ENCODE assay signal across 25 cellular contexts in the genomic region with DNA sequence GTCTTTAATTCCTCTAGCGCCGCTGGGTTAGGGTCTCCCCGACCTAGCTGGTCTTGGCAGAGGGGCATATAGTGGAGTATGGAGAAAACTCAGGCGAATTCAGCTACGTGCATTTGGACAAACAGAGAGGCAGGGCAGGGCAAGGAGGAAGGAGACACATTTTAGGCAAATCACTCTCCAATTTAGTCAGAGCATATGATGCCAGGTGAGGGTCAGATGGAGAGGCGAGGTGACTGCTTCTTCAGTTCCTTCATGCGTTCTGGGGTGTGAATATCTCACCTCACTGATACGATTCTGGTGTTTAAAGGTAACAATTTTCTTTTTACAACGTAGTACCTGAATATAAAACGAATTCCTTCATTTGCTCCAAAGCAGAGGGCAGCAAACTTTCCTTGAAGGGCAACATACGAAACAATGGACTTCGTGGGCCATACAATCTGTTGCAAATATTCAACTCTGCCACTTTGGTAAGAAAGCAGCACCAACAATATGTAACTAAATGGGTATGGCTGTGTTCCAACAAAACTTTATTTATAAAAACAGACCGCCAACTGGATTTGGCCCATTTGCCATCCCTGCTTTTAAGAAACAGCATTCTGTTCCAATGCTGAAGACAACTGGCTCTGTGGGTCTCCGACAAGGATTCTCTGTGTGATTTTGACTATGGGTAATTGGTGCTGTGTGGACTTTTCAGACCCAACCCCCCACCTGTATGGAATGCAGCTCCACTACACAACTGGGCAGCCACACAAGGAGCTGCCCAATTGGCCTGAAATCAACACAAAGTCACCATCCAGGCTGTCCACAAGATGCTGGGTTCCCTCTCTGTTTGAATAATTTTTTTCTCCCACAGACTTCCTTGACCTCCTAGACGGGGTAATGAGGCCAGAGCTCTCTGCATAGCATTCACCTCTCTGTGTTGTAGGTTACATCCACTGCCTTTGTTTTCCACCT. TPM values are rescaled to one million over a fixed set of nuclear protein-coding genes. Genes with fewer than 3 reads are reported as not detected.
DNase-seq lines count a peak whose midpoint lies in the region; ATAC-seq and TF ChIP-seq lines count a peak whose summit lies in the region.
"Had no signal": no experiment of that assay in that cellular context is flagged by ENCODE, and none has a peak within 500 bp of the region (broad histone marks: within the 10 kb centered on the region; RNA-seq: fewer than 3 reads in every experiment).

No MANE protein-coding gene starts in this region.

- peak overlapping the region; percentile 92 for H3K27ac Mint-ChIP-seq in T-helper 17 cell
- peak overlapping the region; percentile 57 to 80 for H3K27ac Mint-ChIP-seq in natural killer cell treated with Interleukin-12 subunit alpha and Interleukin-12 subunit beta and Interleukin-15 and Interleukin-18, amount 100 ng/mL, for 72 hours
- H3K27ac Mint-ChIP-seq: activated naive CD8-positive, alpha-beta T cell treated with anti-CD3 and anti-CD28 coated beads, Interleukin-2, amount 50 U/mL, for 24 hours; activated T-helper 2 cell treated with anti-CD3 and anti-CD28 coated beads, Interferon-gamma antibody, Interleukin-2, Interleukin-4, amounts not matched to agents 10 μg/mL and 5 μg/mL and 100 μg/mL, durations not matched to agents 14 hours and 24 hours and 36 hours; GM23338; mesothelial cell of epicardium had no signal

- peak overlapping the region; percentile 47 for H3K4me3 Mint-ChIP-seq in T-helper 17 cell
- no peak overlapping the region for H3K4me3 Mint-ChIP-seq in natural killer cell treated with Interleukin-12 subunit alpha and Interleukin-12 subunit beta and Interleukin-15 and Interleukin-18, amount 100 ng/mL, for 72 hours
- H3K4me3 Mint-ChIP-seq in activated T-cell treated with anti-CD3 and anti-CD28 coated beads, Interleukin-2, amount 50 U/mL, for 4 hours = no peak overlapping the region
- H3K4me3 Mint-ChIP-seq: activated naive CD8-positive, alpha-beta T cell treated with anti-CD3 and anti-CD28 coated beads, Interleukin-2, amount 50 U/mL, for 24 hours; dendritic cell treated with granulocyte-macrophage colony-stimulating factor and Interleukin-4, amounts not matched to agents 40 ng/mL and 50 ng/mL, for 4 days; GM23338; mesothelial cell of epicardium had no signal

- H3K4me1 Mint-ChIP-seq in T-helper 17 cell = peaks cover 63% of the 10 kb centered on the region
- peaks cover 45 to 52% of the 10 kb centered on the region in 2 donors for H3K4me1 Mint-ChIP-seq in natural killer cell treated with Interleukin-12 subunit alpha and Interleukin-12 subunit beta and Interleukin-15 and Interleukin-18, amount 100 ng/mL, for 72 hours (ENCODE audit: low read depth in 2 of 2)
- H3K4me1 Mint-ChIP-seq in activated T-cell treated with anti-CD3 and anti-CD28 coated beads, Interleukin-2, amount 50 U/mL, for 4 hours (ENCODE audit: low read depth) = peaks cover 68% of the 10 kb centered on the region

- DNase-seq in GM10248 (ENCODE audit: extremely low spot score) (peak; percentile 54), T-helper 17 cell (no peak), occipital lobe (lab: John Stamatoyannopoulos, UW) (no peak), LoVo (ENCODE audit: low spot score) (no peak), T1000 (lab: John Stamatoyannopoulos, UW) (no peak)
- no peak for DNase-seq in natural killer cell treated with Interleukin-12 subunit alpha and Interleukin-12 subunit beta and Interleukin-15 and Interleukin-18, amount 100 ng/mL, for 72 hours (ENCODE audit: low spot score)
- no peak for DNase-seq in activated T-cell treated with anti-CD3 and anti-CD28 coated beads, Interleukin-2, amount 50 U/mL, for 4 hours
- DNase-seq: activated CD8-positive, alpha-beta memory T cell treated with anti-CD3 and anti-CD28 coated beads for 24 hours; activated naive CD8-positive, alpha-beta T cell treated with anti-CD3 and anti-CD28 coated beads, Interleukin-2, amount 50 U/mL, for 24 hours; DND-41; foreskin keratinocyte; KG1; left cardiac atrium; NCI-H1092 treated with DMSO at 0.1 percent for 48 hours; NCI-H526; OCI-M1; right cardiac atrium; SJCRH30; stimulated activated CD4-positive, alpha-beta T cell treated with anti-CD3 and anti-CD28 coated beads, Interleukin-15, amount 100 ng/mL, for 24 hours had no signal

- H3K27me3 Mint-ChIP-seq in T-helper 17 cell = no peaks in the 10 kb centered on the region
- no peaks in the 10 kb centered on the region for H3K27me3 Mint-ChIP-seq in natural killer cell treated with Interleukin-12 subunit alpha and Interleukin-12 subunit beta and Interleukin-15 and Interleukin-18, amount 100 ng/mL, for 72 hours
- H3K27me3 Mint-ChIP-seq in activated T-cell treated with anti-CD3 and anti-CD28 coated beads, Interleukin-2, amount 50 U/mL, for 4 hours (ENCODE audit: low read depth) = no peaks in the 10 kb centered on the region
- H3K27me3 Mint-ChIP-seq: activated naive CD8-positive, alpha-beta T cell treated with anti-CD3 and anti-CD28 coated beads, Interleukin-2, amount 50 U/mL, for 24 hours; dendritic cell treated with granulocyte-macrophage colony-stimulating factor and Interleukin-4, amounts not matched to agents 40 ng/mL and 50 ng/mL, for 4 days had no signal

- CTCF ChIA-PET in GM10248 (lab: Yijun Ruan, JAX) = interaction anchor here (1.6 kb wide), 1 partner anchor 8 kb away, joined by 5 read pairs; no protein-coding TSS in a partner anchor

- H3K9me3 ChIP-seq in T-helper 17 cell (ENCODE audit: control insufficient read depth, low read length, poor library complexity, severe bottlenecking) = no peaks in the 10 kb centered on the region
- H3K9me3 ChIP-seq: SJCRH30 had no signal

- no peaks in the 10 kb centered on the region for H3K36me3 Mint-ChIP-seq in T-helper 17 cell (ENCODE audit: low read depth)
- no peaks in the 10 kb centered on the region for H3K36me3 Mint-ChIP-seq in natural killer cell treated with Interleukin-12 subunit alpha and Interleukin-12 subunit beta and Interleukin-15 and Interleukin-18, amount 100 ng/mL, for 72 hours
- peaks cover 8% of the 10 kb centered on the region for H3K36me3 Mint-ChIP-seq in activated T-cell treated with anti-CD3 and anti-CD28 coated beads, Interleukin-2, amount 50 U/mL, for 4 hours (ENCODE audit: insufficient read depth)
- H3K36me3 Mint-ChIP-seq: mesothelial cell of epicardium had no signal

- ATAC-seq in GM21529 (IDR thresholded peaks at IDR 0.05; ENCODE audit: unreplicated experiment) (peak; percentile 65), T-helper 17 cell (no peak)
- ATAC-seq in natural killer cell treated with Interleukin-12 subunit alpha and Interleukin-12 subunit beta and Interleukin-15 and Interleukin-18, amount 100 ng/mL, for 72 hours = no peak
- ATAC-seq in activated T-cell treated with anti-CD3 and anti-CD28 coated beads, Interleukin-2, amount 50 U/mL, for 4 hours = no peak
- ATAC-seq: activated CD4-positive, CD25-positive, alpha-beta regulatory T cell treated with anti-CD3 and anti-CD28 coated beads, Interleukin-2, amount 50 U/mL, for 24 hours; activated naive CD8-positive, alpha-beta T cell treated with anti-CD3 and anti-CD28 coated beads, Interleukin-2, amount 50 U/mL, for 24 hours; foreskin keratinocyte; GM23338; left cardiac atrium; right cardiac atrium had no signal

- POLR2A ChIA-PET in GM10248 (lab: Yijun Ruan, JAX) = interaction anchor here (0.6 kb wide), 1 partner anchor 40 kb away, joined by 3 read pairs; no protein-coding TSS in a partner anchor

- H3K9me3 Mint-ChIP-seq in natural killer cell treated with Interleukin-12 subunit alpha and Interleukin-12 subunit beta and Interleukin-15 and Interleukin-18, amount 100 ng/mL, for 72 hours = no peaks in the 10 kb centered on the region
- no peaks in the 10 kb centered on the region for H3K9me3 Mint-ChIP-seq in activated T-cell treated with anti-CD3 and anti-CD28 coated beads, Interleukin-2, amount 50 U/mL, for 4 hours
- H3K9me3 Mint-ChIP-seq: activated naive CD8-positive, alpha-beta T cell treated with anti-CD3 and anti-CD28 coated beads, Interleukin-2, amount 50 U/mL, for 24 hours; activated T-helper 2 cell treated with anti-CD3 and anti-CD28 coated beads, Interferon-gamma antibody, Interleukin-2, Interleukin-4, amounts not matched to agents 10 μg/mL and 5 μg/mL and 100 μg/mL, durations not matched to agents 14 hours and 24 hours and 36 hours; dendritic cell treated with granulocyte-macrophage colony-stimulating factor and Interleukin-4, amounts not matched to agents 40 ng/mL and 50 ng/mL, for 4 days; mesothelial cell of epicardium had no signal

- no peak for TF ChIP-seq CTCF in GM10248 (IDR thresholded peaks at IDR 0.05; ENCODE audit: control extremely low read depth, extremely low read depth, low read depth, missing control alignments)

RNA-seq across cellular contexts. Expression of gene RAPGEF1, which starts 53.8 kb away (rescaled TPM):
- total RNA-seq in T-helper 17 cell (100 to 1,000 TPM; 176 to 209 TPM), occipital lobe (26.2 TPM)
- total RNA-seq in natural killer cell treated with Interleukin-12 subunit alpha and Interleukin-12 subunit beta and Interleukin-15 and Interleukin-18, amount 100 ng/mL, for 72 hours = 100 to 1,000 TPM; 109 to 215 TPM
- total RNA-seq in activated T-cell treated with anti-CD3 and anti-CD28 coated beads, Interleukin-2, amount 50 U/mL, for 4 hours = 100 to 1,000 TPM; 106 to 120 (median 111) TPM
